In genomic region chr2:128279786-128280701, GRCh38 we compare ENCODE assay signal across 13 cellular contexts. TPM values are rescaled to one million over a fixed set of nuclear protein-coding genes. Genes with fewer than 3 reads are reported as not detected.
DNase-seq lines count a peak whose midpoint lies in the region; ATAC-seq and TF ChIP-seq lines count a peak whose summit lies in the region.
"Had no signal": no experiment of that assay in that cellular context is flagged by ENCODE, and none has a peak within 500 bp of the region (broad histone marks: within the 10 kb centered on the region; RNA-seq: fewer than 3 reads in every experiment).

No MANE protein-coding gene starts in this region.

- TF ChIP-seq EP300 in gastroesophageal sphincter (IDR thresholded peaks at IDR 0.05) = no peak

- no peak overlapping the region for H2BK5ac ChIP-seq in IMR-90 (ENCODE audit: low read depth, low read length, poor library complexity, severe bottlenecking)

- no peak overlapping the region for H4K8ac ChIP-seq in IMR-90 (ENCODE audit: low read depth in 2 of 2, low read length in 2 of 2)

- intact Hi-C loops in IMR-90 (cut with micrococcal nuclease) = no loop called here

- peak overlapping the region; percentile 81 for H3K27ac ChIP-seq in BLaER1
- H3K27ac ChIP-seq in IMR-90 (ENCODE audit: insufficient read depth, low read length) = no peak overlapping the region
- H3K27ac ChIP-seq in gastroesophageal sphincter = peak overlapping the region in 2 of 4 donors; percentile 17 to 39
- no peak overlapping the region for H3K27ac ChIP-seq in neural progenitor cell

- H3K9me3 Mint-ChIP-seq in neural progenitor cell = peaks cover 4% of the 10 kb centered on the region
- no peaks in the 10 kb centered on the region for H3K9me3 Mint-ChIP-seq in T-helper 2 cell treated with Interferon-gamma antibody and Interleukin-4, amounts not matched to agents 5 μg/mL and 100 μg/mL, for 36 hours

- H3K4ac ChIP-seq in IMR-90 (ENCODE audit: low read depth, low read length) = no peak overlapping the region

- no peak overlapping the region for H2BK120ac ChIP-seq in IMR-90 (ENCODE audit: low read depth, low read length)

- H3K36me3 ChIP-seq in BLaER1 (peaks cover 26% of the 10 kb centered on the region), IMR-90 (ENCODE audit: control insufficient read depth, insufficient read depth, low read length) (peaks cover 60% of the 10 kb centered on the region), gastroesophageal sphincter (peaks cover 0 to 28% of the 10 kb centered on the region in 2 donors), neural progenitor cell (no peaks in the 10 kb centered on the region)

- H4K20me1 ChIP-seq in BLaER1 = peaks cover 86% of the 10 kb centered on the region
- H4K20me1 ChIP-seq in IMR-90 (ENCODE audit: insufficient read depth, low read length) = peaks cover 98% of the 10 kb centered on the region
- H4K20me1 ChIP-seq in neural progenitor cell (ENCODE audit: low read depth) = peaks cover 85% of the 10 kb centered on the region

- no peak overlapping the region for H3K23ac ChIP-seq in IMR-90 (ENCODE audit: low read depth, low read length)

- dilution Hi-C loops in IMR-90 (cut with HindIII; ENCODE audit: low sequenced_read_pairs, unreplicated experiment) = no loop called here

- peak overlapping the region; percentile 50 for H3K27ac Mint-ChIP-seq in neural progenitor cell
- no peak overlapping the region for H3K27ac Mint-ChIP-seq in T-helper 2 cell treated with Interferon-gamma antibody and Interleukin-4, amounts not matched to agents 5 μg/mL and 100 μg/mL, for 36 hours

- POLR2A ChIA-PET in IMR-90 (lab: Charles Lee; ENCODE audit: unreplicated experiment) = no interaction called here

- no peak overlapping the region for H3K56ac ChIP-seq in IMR-90 (ENCODE audit: extremely low read depth, insufficient read depth, low read length)

- WGBS in IMR-90 (ENCODE audit: extremely low coverage in 2 of 2, insufficient read length in 1 of 2), 2 experiments = 95% methylated on average over 7 of the region's 23 CpGs; no CpG with 5 or more reads in 1 of the 2 experiments
- 79% methylated on average over 5 of the region's 23 CpGs; no CpG with 5 or more reads in 1 of the 2 donors for WGBS in gastroesophageal sphincter (ENCODE audit: low coverage in 1 of 2), 2 donors

- no peak overlapping the region for H3K14ac ChIP-seq in IMR-90 (replicated peaks; ENCODE audit: low read depth, low read length)

- H2BK15ac ChIP-seq in IMR-90 (ENCODE audit: low read depth, low read length) = no peak overlapping the region

- DNase-seq in IMR-90 = no peak
- DNase-seq in neural progenitor cell (ENCODE audit: low spot score) = no peak
- DNase-seq in germinal center (ENCODE audit: low spot score) = no peak
- no peak for DNase-seq in amniotic stem cell (lab: John Stamatoyannopoulos, UW)
- DNase-seq in T-helper 2 cell treated with Interferon-gamma antibody and Interleukin-4, amounts not matched to agents 5 μg/mL and 100 μg/mL, for 36 hours (ENCODE audit: low spot score) = no peak
- no peak for DNase-seq in NCI-H510A (lab: John Stamatoyannopoulos, UW)
- DNase-seq: activated CD8-positive, alpha-beta memory T cell treated with anti-CD3 and anti-CD28 coated beads, Interleukin-2, amount 50 U/mL, for 48 hours; CD4-positive, alpha-beta memory T cell; NCI-H69; stimulated activated CD4-positive, alpha-beta T cell treated with anti-CD3 and anti-CD28 coated beads, Interleukin-1b, Interleukin-23, amount 100 ng/mL, for 48 hours; SW 1271 had no signal

- H4K91ac ChIP-seq in IMR-90 (ENCODE audit: insufficient read depth, low read depth, low read length) = no peak overlapping the region

- H3K4me1 ChIP-seq in BLaER1 (peaks cover 84% of the 10 kb centered on the region), IMR-90 (ENCODE audit: control insufficient read depth, insufficient read depth, low read length) (peaks cover 20% of the 10 kb centered on the region), gastroesophageal sphincter (peaks cover 0 to 42% (median 27%) of the 10 kb centered on the region in 3 donors), neural progenitor cell (no peaks in the 10 kb centered on the region)

- H3K79me1 ChIP-seq in IMR-90 (ENCODE audit: low read depth in 1 of 2, low read length in 2 of 2) = peaks cover 44 to 95% of the 10 kb centered on the region in 2 experiments

- H2AK9ac ChIP-seq in IMR-90 (replicated peaks; ENCODE audit: low read depth, low read length, poor library complexity) = peak overlapping the region; percentile 44

- no peak overlapping the region for H2AK5ac ChIP-seq in IMR-90 (ENCODE audit: low read depth, low read length)

- H3K4me3 ChIP-seq in BLaER1 = peak overlapping the region; percentile 51
- no peak overlapping the region for H3K4me3 ChIP-seq in IMR-90 (ENCODE audit: insufficient read depth, low read depth, low read length)
- no peak overlapping the region for H3K4me3 ChIP-seq in gastroesophageal sphincter
- no peak overlapping the region for H3K4me3 ChIP-seq in neural progenitor cell

- H3K18ac ChIP-seq in IMR-90 (ENCODE audit: low read depth, low read length) = no peak overlapping the region

- H3K9ac ChIP-seq in BLaER1 (peak overlapping the region; percentile 68), IMR-90 (ENCODE audit: low read depth, low read length) (no peak overlapping the region), neural progenitor cell (no peak overlapping the region)

- no peak overlapping the region for H4K5ac ChIP-seq in IMR-90 (ENCODE audit: low read depth, low read length)

- peaks cover 21% of the 10 kb centered on the region for H3K9me1 ChIP-seq in IMR-90 (ENCODE audit: insufficient read depth, low read length)

- no peaks in the 10 kb centered on the region for H3K4me1 Mint-ChIP-seq in neural progenitor cell
- peaks cover 8% of the 10 kb centered on the region for H3K4me1 Mint-ChIP-seq in T-helper 2 cell treated with Interferon-gamma antibody and Interleukin-4, amounts not matched to agents 5 μg/mL and 100 μg/mL, for 36 hours (ENCODE audit: low read depth)

- H3K79me2 ChIP-seq in neural progenitor cell (ENCODE audit: low read depth) = peaks cover 57% of the 10 kb centered on the region

- in situ Hi-C loops in IMR-90 (cut with MboI; ENCODE audit: low sequenced_read_pairs) = no loop called here

- H3K4me2 ChIP-seq in BLaER1 = peak overlapping the region; percentile 97
- no peak overlapping the region for H3K4me2 ChIP-seq in IMR-90 (ENCODE audit: low read depth, low read length)
- no peak overlapping the region for H3K4me2 ChIP-seq in neural progenitor cell

- H3K27me3 ChIP-seq in BLaER1 (no peaks in the 10 kb centered on the region), IMR-90 (ENCODE audit: control insufficient read depth, insufficient read depth, low read length) (no peaks in the 10 kb centered on the region), gastroesophageal sphincter (no peaks in the 10 kb centered on the region), neural progenitor cell (no peaks in the 10 kb centered on the region)

- H2AFZ ChIP-seq in IMR-90 (replicated peaks; ENCODE audit: low read length, poor library complexity) (no peak overlapping the region), neural progenitor cell (replicated peaks) (no peak overlapping the region)

- no peak overlapping the region for H2BK20ac ChIP-seq in IMR-90 (ENCODE audit: low read depth, low read length)

- BruUV-seq in IMR-90 (replicated peaks; lab: Mats Ljungman, UMichigan) = no TSS peak

- TF ChIP-seq RAD21 in IMR-90 (IDR thresholded peaks at IDR 0.05; ENCODE audit: low read length) = no peak

- H3F3A ChIP-seq in neural progenitor cell (ENCODE audit: low read depth) = no peaks in the 10 kb centered on the region

- TF ChIP-seq POLR2A in IMR-90 (IDR thresholded peaks at IDR 0.05; ENCODE audit: low read depth, low read length) = no peak
- TF ChIP-seq POLR2A in gastroesophageal sphincter (IDR thresholded peaks at IDR 0.05) = no peak

- TF ChIP-seq CTCF in IMR-90 (conservative IDR thresholded peaks at IDR 0.05; ENCODE audit: low read depth, low read length) = no peak
- no peak for TF ChIP-seq CTCF in gastroesophageal sphincter (IDR thresholded peaks at IDR 0.05)
- no peak for TF ChIP-seq CTCF in neural progenitor cell (IDR thresholded peaks at IDR 0.05)

- no peak overlapping the region for H3K4me3 Mint-ChIP-seq in neural progenitor cell
- no peak overlapping the region for H3K4me3 Mint-ChIP-seq in T-helper 2 cell treated with Interferon-gamma antibody and Interleukin-4, amounts not matched to agents 5 μg/mL and 100 μg/mL, for 36 hours

- peaks cover 3% of the 10 kb centered on the region for H3K27me3 Mint-ChIP-seq in neural progenitor cell (ENCODE audit: insufficient read depth, low read depth)
- H3K27me3 Mint-ChIP-seq in T-helper 2 cell treated with Interferon-gamma antibody and Interleukin-4, amounts not matched to agents 5 μg/mL and 100 μg/mL, for 36 hours (ENCODE audit: low read depth) = no peaks in the 10 kb centered on the region
- H3K27me3 Mint-ChIP-seq: CD4-positive, alpha-beta memory T cell had no signal

- H3K9me3 ChIP-seq in BLaER1 (peaks cover 8% of the 10 kb centered on the region), IMR-90 (ENCODE audit: control insufficient read depth, insufficient read depth, low read length) (no peaks in the 10 kb centered on the region), gastroesophageal sphincter (no peaks in the 10 kb centered on the region), neural progenitor cell (ENCODE audit: low read depth) (no peaks in the 10 kb centered on the region)

- CTCF ChIA-PET in IMR-90 (lab: Yijun Ruan, JAX) = no interaction called here

- H3K36me3 Mint-ChIP-seq in neural progenitor cell = peaks cover 13% of the 10 kb centered on the region
- peaks cover 7% of the 10 kb centered on the region for H3K36me3 Mint-ChIP-seq in T-helper 2 cell treated with Interferon-gamma antibody and Interleukin-4, amounts not matched to agents 5 μg/mL and 100 μg/mL, for 36 hours (ENCODE audit: low read depth)

- ATAC-seq in IMR-90 (ENCODE audit: low read depth) (no peak), gastroesophageal sphincter (peak; percentile 29)

TF ChIP-seq in IMR-90, 13 proteins besides CTCF, POLR2A, EP300 and RAD21 (continues in another document):
- no peak for TF ChIP-seq MAZ (IDR thresholded peaks at IDR 0.05; ENCODE audit: borderline replicate concordance, low read depth, low read length)
- no peak for TF ChIP-seq MAFK (IDR thresholded peaks at IDR 0.05; ENCODE audit: low read depth, low read length)
- TF ChIP-seq MXI1 (IDR thresholded peaks at IDR 0.05; ENCODE audit: borderline replicate concordance, low read depth, low read length) = no peak
- no peak for TF ChIP-seq NFE2L2 (IDR thresholded peaks at IDR 0.05; ENCODE audit: low read depth, low read length)
- TF ChIP-seq FOS (IDR thresholded peaks at IDR 0.05; ENCODE audit: low read depth, low read length) = no peak
- no peak for TF ChIP-seq BHLHE40 (IDR thresholded peaks at IDR 0.05; ENCODE audit: low read depth, low read length)

RNA-seq across cellular contexts. Expression of gene HS6ST1, which starts 38.6 kb away (rescaled TPM):
- total RNA-seq in IMR-90 (2012; rRNA removed) (29.7 and 29.9 TPM in 2 replicates), gastroesophageal sphincter (10 to 100 TPM; 20.5 to 43.6 (median 32.1) TPM), neural progenitor cell (ENCODE audit: low replicate concordance) (31.1 and 71.0 TPM in 2 replicates)
- polyA plus RNA-seq in IMR-90 (2012; rRNA removed) = 36.9 and 39.7 TPM in 2 replicates
- 22.1 and 48.3 TPM in 2 replicates for polyA plus RNA-seq in IMR-90 (2012; cell fraction: cytosol; rRNA removed)
- 21.0 and 34.4 TPM in 2 replicates for polyA plus RNA-seq in IMR-90 (2012; cell fraction: nucleus; rRNA removed; ENCODE audit: low replicate concordance)
